In genomic region chr12:12877145-12877544, GRCh38 we compare ENCODE assay signal across 28 cellular contexts. TPM values are rescaled to one million over a fixed set of nuclear protein-coding genes. Genes with fewer than 3 reads are reported as not detected.
DNase-seq lines count a peak whose midpoint lies in the region; ATAC-seq and TF ChIP-seq lines count a peak whose summit lies in the region.
"Had no signal": no experiment of that assay in that cellular context is flagged by ENCODE, and none has a peak within 500 bp of the region (broad histone marks: within the 10 kb centered on the region; RNA-seq: fewer than 3 reads in every experiment).

No MANE protein-coding gene starts in this region.

- no peaks in the 10 kb centered on the region for H3K9me3 Mint-ChIP-seq in osteocyte (ENCODE audit: unreplicated experiment)
- no peaks in the 10 kb centered on the region for H3K9me3 Mint-ChIP-seq in stimulated activated effector memory CD8-positive, alpha-beta T cell treated with anti-CD3 and anti-CD28 coated beads, Interleukin-12 subunit alpha, Interleukin-12 subunit beta, amount 100 ng/mL, for 72 hours
- H3K9me3 Mint-ChIP-seq: activated naive CD8-positive, alpha-beta T cell treated with anti-CD3 and anti-CD28 coated beads, Interleukin-2, amount 10 ng/mL, durations not matched to agents 7 days and 5 days; CD8-positive, alpha-beta T cell; immature natural killer cell; naive thymus-derived CD8-positive, alpha-beta T cell had no signal

- DNase-seq in IMR-90 = no peak
- no peak for DNase-seq in colonic mucosa
- DNase-seq in osteocyte (ENCODE audit: extremely low spot score, unreplicated experiment) = no peak
- no peak for DNase-seq in stimulated activated effector memory CD8-positive, alpha-beta T cell treated with anti-CD3 and anti-CD28 coated beads, Interleukin-12 subunit alpha, Interleukin-12 subunit beta, amount 100 ng/mL, for 72 hours (ENCODE audit: low spot score in 2 of 2)
- no peak for DNase-seq in ureter (ENCODE audit: low spot score)
- DNase-seq in inferior parietal cortex (ENCODE audit: extremely low spot score) = no peak
- no peak for DNase-seq in dedifferentiated amniotic fluid mesenchymal stem cell (ENCODE audit: extremely low spot score)
- DNase-seq: activated CD4-positive, alpha-beta T cell treated with anti-CD3 and anti-CD28 coated beads for 48 hours; activated effector memory CD4-positive, alpha-beta T cell treated with anti-CD3 and anti-CD28 coated beads, Interleukin-2, amount 50 U/mL, for 16 hours; activated naive CD8-positive, alpha-beta T cell treated with anti-CD3 and anti-CD28 coated beads, Interleukin-2, amount 10 ng/mL, durations not matched to agents 7 days and 5 days; activated T-cell treated with anti-CD3 and anti-CD28 coated beads, Interleukin-2, amount 50 U/mL, for 1 hour; caudate nucleus; CD8-positive, alpha-beta T cell; gastrocnemius medialis; hypothalamus; immature natural killer cell; left lung; naive thymus-derived CD8-positive, alpha-beta T cell; NCI-H2107; NCI-H446 treated with DMSO at 0.1 percent for 48 hours; Right ventricle myocardium superior; stimulated activated CD4-positive, alpha-beta T cell treated with anti-CD3 and anti-CD28 coated beads, Interleukin-2, amount 100 ng/mL, for 24 hours; substantia nigra; uterus; WERI-Rb-1 had no signal

- H3K9me3 ChIP-seq in IMR-90 (ENCODE audit: control insufficient read depth, insufficient read depth, low read length) = no peaks in the 10 kb centered on the region
- H3K9me3 ChIP-seq in colonic mucosa = no peaks in the 10 kb centered on the region
- H3K9me3 ChIP-seq: gastrocnemius medialis, left lung, uterus had no signal

- H3K4me1 ChIP-seq in IMR-90 (ENCODE audit: control insufficient read depth, insufficient read depth, low read length) = peaks cover 18% of the 10 kb centered on the region
- H3K4me1 ChIP-seq in colonic mucosa = peaks cover 6% of the 10 kb centered on the region
- H3K4me1 ChIP-seq: gastrocnemius medialis, left lung, uterus had no signal

- peak overlapping the region; percentile 22; the same call in 1 of the 2 replicates for H2BK20ac ChIP-seq in IMR-90 (ENCODE audit: low read depth, low read length)

- H3K4ac ChIP-seq in IMR-90 (ENCODE audit: low read depth, low read length) = peak overlapping the region; percentile 15; the same call in 1 of the 2 replicates

- peak overlapping the region; percentile 8; the same call in 1 of the 2 replicates for H4K5ac ChIP-seq in IMR-90 (ENCODE audit: low read depth, low read length)

- H3K27me3 ChIP-seq in IMR-90 (ENCODE audit: control insufficient read depth, insufficient read depth, low read length) (no peaks in the 10 kb centered on the region), colonic mucosa (no peaks in the 10 kb centered on the region)
- H3K27me3 ChIP-seq: gastrocnemius medialis, left lung, uterus had no signal

- no peak for TF ChIP-seq POLR2A in IMR-90 (IDR thresholded peaks at IDR 0.05; ENCODE audit: low read depth, low read length)

- no peak overlapping the region for H2BK5ac ChIP-seq in IMR-90 (ENCODE audit: low read depth, low read length, poor library complexity, severe bottlenecking)

- no peak overlapping the region for H3K4me3 Mint-ChIP-seq in osteocyte (ENCODE audit: unreplicated experiment)
- no peak overlapping the region for H3K4me3 Mint-ChIP-seq in stimulated activated effector memory CD8-positive, alpha-beta T cell treated with anti-CD3 and anti-CD28 coated beads, Interleukin-12 subunit alpha, Interleukin-12 subunit beta, amount 100 ng/mL, for 72 hours
- H3K4me3 Mint-ChIP-seq: activated naive CD8-positive, alpha-beta T cell treated with anti-CD3 and anti-CD28 coated beads, Interleukin-2, amount 10 ng/mL, durations not matched to agents 7 days and 5 days; CD8-positive, alpha-beta T cell; immature natural killer cell; naive thymus-derived CD8-positive, alpha-beta T cell had no signal

- peak overlapping the region; percentile 35; the same call in 1 of the 2 replicates for H3K23ac ChIP-seq in IMR-90 (ENCODE audit: low read depth, low read length)

- H4K20me1 ChIP-seq in IMR-90 (ENCODE audit: insufficient read depth, low read length) = no peaks in the 10 kb centered on the region

- peaks cover 8 to 35% of the 10 kb centered on the region in 2 experiments for H3K79me1 ChIP-seq in IMR-90 (ENCODE audit: low read depth in 1 of 2, low read length in 2 of 2)

- peak overlapping the region; percentile 27; the same call in 1 of the 3 replicates for H2BK15ac ChIP-seq in IMR-90 (ENCODE audit: low read depth, low read length)

- no peak for ATAC-seq in IMR-90 (ENCODE audit: low read depth)
- ATAC-seq in stimulated activated effector memory CD8-positive, alpha-beta T cell treated with anti-CD3 and anti-CD28 coated beads, Interleukin-12 subunit alpha, Interleukin-12 subunit beta, amount 100 ng/mL, for 72 hours = no peak
- ATAC-seq: CD8-positive, alpha-beta T cell; gastrocnemius medialis; naive thymus-derived CD8-positive, alpha-beta T cell had no signal

- dilution Hi-C loops in IMR-90 (cut with HindIII; ENCODE audit: low sequenced_read_pairs, unreplicated experiment) = no loop called here

- H3K14ac ChIP-seq in IMR-90 (replicated peaks; ENCODE audit: low read depth, low read length) = no peak overlapping the region

- H4K8ac ChIP-seq in IMR-90 (ENCODE audit: low read depth in 2 of 2, low read length in 2 of 2) = peak overlapping the region in 1 of 2 experiments; percentile 5; a peak in 1 of 4 replicates

- H3K36me3 ChIP-seq in IMR-90 (ENCODE audit: control insufficient read depth, insufficient read depth, low read length) (no peaks in the 10 kb centered on the region; the same call in 1 of the 2 replicates), colonic mucosa (no peaks in the 10 kb centered on the region)
- H3K36me3 ChIP-seq: gastrocnemius medialis, left lung, uterus, WERI-Rb-1 had no signal

- CTCF ChIA-PET in IMR-90 (lab: Yijun Ruan, JAX) = no interaction called here

- no peaks in the 10 kb centered on the region for H3K27me3 Mint-ChIP-seq in osteocyte (ENCODE audit: unreplicated experiment)

- in situ Hi-C loops in IMR-90 (cut with MboI; ENCODE audit: low sequenced_read_pairs) = no loop called here

- intact Hi-C loops in IMR-90 (cut with micrococcal nuclease) (no loop called here), colonic mucosa (cut with DNase I) (no loop called here)

- H3K4me1 Mint-ChIP-seq in osteocyte (ENCODE audit: unreplicated experiment) = peaks cover 71% of the 10 kb centered on the region
- peaks cover 7% of the 10 kb centered on the region for H3K4me1 Mint-ChIP-seq in stimulated activated effector memory CD8-positive, alpha-beta T cell treated with anti-CD3 and anti-CD28 coated beads, Interleukin-12 subunit alpha, Interleukin-12 subunit beta, amount 100 ng/mL, for 72 hours
- H3K4me1 Mint-ChIP-seq: immature natural killer cell had no signal

- no peak overlapping the region for H2AFZ ChIP-seq in IMR-90 (replicated peaks; ENCODE audit: low read length, poor library complexity)

- peak overlapping the region; percentile 75; the same call in 1 of the 2 replicates for H2AK5ac ChIP-seq in IMR-90 (ENCODE audit: low read depth, low read length)

- H3K27ac ChIP-seq in 22Rv1 (peak overlapping the region; percentile 82), IMR-90 (ENCODE audit: insufficient read depth, low read length) (no peak overlapping the region; the same call in 1 of the 2 replicates), colonic mucosa (peak overlapping the region; percentile 80)
- H3K27ac ChIP-seq: gastrocnemius medialis, uterus, WERI-Rb-1 had no signal

- 100% methylated on average over 1 of the region's 2 CpGs; no CpG with 5 or more reads in 1 of the 2 experiments for WGBS in IMR-90 (ENCODE audit: extremely low coverage in 2 of 2, insufficient read length in 1 of 2), 2 experiments

- peaks cover 19% of the 10 kb centered on the region for H3K9me1 ChIP-seq in IMR-90 (ENCODE audit: insufficient read depth, low read length)

- no peak overlapping the region; the same call in 1 of the 2 replicates for H3K18ac ChIP-seq in IMR-90 (ENCODE audit: low read depth, low read length)

- H3K56ac ChIP-seq in IMR-90 (ENCODE audit: extremely low read depth, insufficient read depth, low read length) = no peak overlapping the region

- TF ChIP-seq RAD21 in IMR-90 (IDR thresholded peaks at IDR 0.05; ENCODE audit: low read length) = no peak

- peak overlapping the region; percentile 21; the same call in 1 of the 2 replicates for H4K91ac ChIP-seq in IMR-90 (ENCODE audit: insufficient read depth, low read depth, low read length)

- no peak overlapping the region for H3K4me2 ChIP-seq in IMR-90 (ENCODE audit: low read depth, low read length)

- H3K4me3 ChIP-seq in IMR-90 (ENCODE audit: insufficient read depth, low read depth, low read length) (no peak overlapping the region), colonic mucosa (no peak overlapping the region)
- H3K4me3 ChIP-seq: gastrocnemius medialis, left lung, skin epidermis, uterus had no signal

- peak overlapping the region; percentile 68 for H2BK120ac ChIP-seq in IMR-90 (ENCODE audit: low read depth, low read length)

- H3K27ac Mint-ChIP-seq in osteocyte (ENCODE audit: unreplicated experiment) = peak overlapping the region; percentile 87
- H3K27ac Mint-ChIP-seq in stimulated activated effector memory CD8-positive, alpha-beta T cell treated with anti-CD3 and anti-CD28 coated beads, Interleukin-12 subunit alpha, Interleukin-12 subunit beta, amount 100 ng/mL, for 72 hours = no peak overlapping the region
- H3K27ac Mint-ChIP-seq: activated naive CD8-positive, alpha-beta T cell treated with anti-CD3 and anti-CD28 coated beads, Interleukin-2, amount 10 ng/mL, durations not matched to agents 7 days and 5 days; CD8-positive, alpha-beta T cell; immature natural killer cell; naive thymus-derived CD8-positive, alpha-beta T cell had no signal

- no TSS peak for BruUV-seq in IMR-90 (replicated peaks; lab: Mats Ljungman, UMichigan)

- H3K36me3 Mint-ChIP-seq in osteocyte (ENCODE audit: unreplicated experiment) = peaks cover 3% of the 10 kb centered on the region
- no peaks in the 10 kb centered on the region for H3K36me3 Mint-ChIP-seq in stimulated activated effector memory CD8-positive, alpha-beta T cell treated with anti-CD3 and anti-CD28 coated beads, Interleukin-12 subunit alpha, Interleukin-12 subunit beta, amount 100 ng/mL, for 72 hours
- H3K36me3 Mint-ChIP-seq: activated naive CD8-positive, alpha-beta T cell treated with anti-CD3 and anti-CD28 coated beads, Interleukin-2, amount 10 ng/mL, durations not matched to agents 7 days and 5 days; CD8-positive, alpha-beta T cell; immature natural killer cell; naive thymus-derived CD8-positive, alpha-beta T cell had no signal

- H3K9ac ChIP-seq in IMR-90 (ENCODE audit: low read depth, low read length) (no peak overlapping the region), colonic mucosa (ENCODE audit: low read depth in 2 of 2, low read length in 2 of 2) (peak overlapping the region in 1 of 2 donors; percentile 59)

- TF ChIP-seq CTCF in 22Rv1 (IDR thresholded peaks at IDR 0.05) = no peak
- TF ChIP-seq CTCF in IMR-90 (conservative IDR thresholded peaks at IDR 0.05; ENCODE audit: low read depth, low read length) = no peak
- TF ChIP-seq CTCF in colonic mucosa (IDR thresholded peaks at IDR 0.05) = no peak
- TF ChIP-seq CTCF in osteocyte (IDR thresholded peaks at IDR 0.05) = no peak

- no peak overlapping the region for H2AK9ac ChIP-seq in IMR-90 (replicated peaks; ENCODE audit: low read depth, low read length, poor library complexity)

- POLR2A ChIA-PET in IMR-90 (lab: Charles Lee; ENCODE audit: unreplicated experiment) = no interaction called here

RNA-seq across cellular contexts. Expression of gene GPRC5A, which starts 14.2 kb away (rescaled TPM):
- total RNA-seq in IMR-90 (2012; rRNA removed) (49.6 and 49.7 TPM in 2 replicates), colonic mucosa (100 to 1,000 TPM; 234 to 246 TPM), osteocyte (25.7 and 27.3 TPM in 2 replicates), ureter (26.2 TPM)
- 193 and 201 TPM in 2 replicates for polyA plus RNA-seq in IMR-90 (2012; rRNA removed)
- 70.1 and 182 TPM in 2 replicates for polyA plus RNA-seq in IMR-90 (2012; cell fraction: cytosol; rRNA removed)
- polyA plus RNA-seq in IMR-90 (2012; cell fraction: nucleus; rRNA removed; ENCODE audit: low replicate concordance) = 125 and 230 TPM in 2 replicates
- total RNA-seq: activated CD8-positive, alpha-beta memory T cell treated with anti-CD3 and anti-CD28 coated beads for 36 hours; activated naive CD8-positive, alpha-beta T cell treated with anti-CD3 and anti-CD28 coated beads, Interleukin-2, amount 10 ng/mL, durations not matched to agents 7 days and 5 days; CD8-positive, alpha-beta T cell; naive thymus-derived CD8-positive, alpha-beta T cell had no signal
- polyA plus RNA-seq: immature natural killer cell; naive thymus-derived CD8-positive, alpha-beta T cell had no signal
